23 cellular contexts compared by ENCODE assay signal in genomic region chr2:217724436-217724835, GRCh38.
"Had no signal": no experiment of that assay in that cellular context is flagged by ENCODE, and none has a peak within 500 bp of the region (broad histone marks: within the 10 kb centered on the region; RNA-seq: fewer than 3 reads in every experiment).

No MANE protein-coding gene starts in this region.

- H3K27me3 Mint-ChIP-seq: naive thymus-derived CD4-positive, alpha-beta T cell; stimulated activated memory B cell treated with anti-CD40 and anti-IgM and Interleukin-4, amounts not matched to agents 10 μg/mL and 1 μg/mL and 100 μg/mL, for 72 hours; stimulated activated naive CD8-positive, alpha-beta T cell treated with anti-CD3 and anti-CD28 coated beads, Interleukin-15, amount 100 ng/mL, for 72 hours; type B pancreatic cell had no signal

- H3K9me3 Mint-ChIP-seq: natural killer cell treated with Interleukin-12 subunit alpha and Interleukin-12 subunit beta and Interleukin-15 and Interleukin-18, amount 100 ng/mL, for 72 hours; stimulated activated memory B cell treated with anti-CD40 and anti-IgM and Interleukin-4, amounts not matched to agents 10 μg/mL and 1 μg/mL and 100 μg/mL, for 72 hours; stimulated activated naive CD8-positive, alpha-beta T cell treated with anti-CD3 and anti-CD28 coated beads, Interleukin-15, amount 100 ng/mL, for 72 hours had no signal

- H3K4me1 Mint-ChIP-seq: stimulated activated memory B cell treated with anti-CD40 and anti-IgM and Interleukin-4, amounts not matched to agents 10 μg/mL and 1 μg/mL and 100 μg/mL, for 72 hours; stimulated activated naive CD8-positive, alpha-beta T cell treated with anti-CD3 and anti-CD28 coated beads, Interleukin-15, amount 100 ng/mL, for 72 hours had no signal

- DNase-seq: hippocampal formation; kidney glomerular epithelial cell; left colon; left lung; lower lobe of right lung; mammary epithelial cell; midbrain; mucosa of descending colon; naive thymus-derived CD4-positive, alpha-beta T cell; nucleus accumbens; psoas muscle; stimulated activated CD4-positive, alpha-beta T cell treated with anti-CD3 and anti-CD28 coated beads, Interleukin-1b, Interleukin-23, amount 100 ng/mL, for 48 hours; stimulated activated CD4-positive, alpha-beta T cell treated with anti-CD3 and anti-CD28 coated beads, Interleukin-2, amount 100 ng/mL, for 48 hours; stimulated activated CD4-positive, alpha-beta T cell treated with anti-CD3 and anti-CD28 coated beads, Interleukin-4, amount 100 ng/mL, for 4 hours; stimulated activated CD8-positive, alpha-beta memory T cell treated with anti-CD3 and anti-CD28 coated beads, Interleukin-4, amount 100 ng/mL, for 48 hours; stimulated activated naive CD4-positive, alpha-beta T cell treated with Interleukin-2 at 50 U/mL for 16 hours; stimulated activated naive CD8-positive, alpha-beta T cell treated with anti-CD3 and anti-CD28 coated beads, Interleukin-15, amount 100 ng/mL, for 72 hours; substantia nigra; uterus had no signal

- H3K4me3 Mint-ChIP-seq: naive thymus-derived CD4-positive, alpha-beta T cell; natural killer cell treated with Interleukin-12 subunit alpha and Interleukin-12 subunit beta and Interleukin-15 and Interleukin-18, amount 100 ng/mL, for 72 hours; stimulated activated memory B cell treated with anti-CD40 and anti-IgM and Interleukin-4, amounts not matched to agents 10 μg/mL and 1 μg/mL and 100 μg/mL, for 72 hours; stimulated activated naive CD8-positive, alpha-beta T cell treated with anti-CD3 and anti-CD28 coated beads, Interleukin-15, amount 100 ng/mL, for 72 hours; type B pancreatic cell had no signal

- H3K36me3 Mint-ChIP-seq: natural killer cell treated with Interleukin-12 subunit alpha and Interleukin-12 subunit beta and Interleukin-15 and Interleukin-18, amount 100 ng/mL, for 72 hours; stimulated activated memory B cell treated with anti-CD40 and anti-IgM and Interleukin-4, amounts not matched to agents 10 μg/mL and 1 μg/mL and 100 μg/mL, for 72 hours; type B pancreatic cell had no signal

- ATAC-seq: left colon; left lung; lower lobe of right lung; mucosa of descending colon; naive thymus-derived CD4-positive, alpha-beta T cell; psoas muscle; right lobe of liver; stimulated activated memory B cell treated with anti-CD40 and anti-IgM and Interleukin-4, amounts not matched to agents 10 μg/mL and 1 μg/mL and 100 μg/mL, for 72 hours; stimulated activated naive CD8-positive, alpha-beta T cell treated with anti-CD3 and anti-CD28 coated beads, Interleukin-15, amount 100 ng/mL, for 72 hours had no signal

- H3K27ac Mint-ChIP-seq: naive thymus-derived CD4-positive, alpha-beta T cell; natural killer cell treated with Interleukin-12 subunit alpha and Interleukin-12 subunit beta and Interleukin-15 and Interleukin-18, amount 100 ng/mL, for 72 hours; stimulated activated memory B cell treated with anti-CD40 and anti-IgM and Interleukin-4, amounts not matched to agents 10 μg/mL and 1 μg/mL and 100 μg/mL, for 72 hours; type B pancreatic cell had no signal
